In the genomic region with DNA sequence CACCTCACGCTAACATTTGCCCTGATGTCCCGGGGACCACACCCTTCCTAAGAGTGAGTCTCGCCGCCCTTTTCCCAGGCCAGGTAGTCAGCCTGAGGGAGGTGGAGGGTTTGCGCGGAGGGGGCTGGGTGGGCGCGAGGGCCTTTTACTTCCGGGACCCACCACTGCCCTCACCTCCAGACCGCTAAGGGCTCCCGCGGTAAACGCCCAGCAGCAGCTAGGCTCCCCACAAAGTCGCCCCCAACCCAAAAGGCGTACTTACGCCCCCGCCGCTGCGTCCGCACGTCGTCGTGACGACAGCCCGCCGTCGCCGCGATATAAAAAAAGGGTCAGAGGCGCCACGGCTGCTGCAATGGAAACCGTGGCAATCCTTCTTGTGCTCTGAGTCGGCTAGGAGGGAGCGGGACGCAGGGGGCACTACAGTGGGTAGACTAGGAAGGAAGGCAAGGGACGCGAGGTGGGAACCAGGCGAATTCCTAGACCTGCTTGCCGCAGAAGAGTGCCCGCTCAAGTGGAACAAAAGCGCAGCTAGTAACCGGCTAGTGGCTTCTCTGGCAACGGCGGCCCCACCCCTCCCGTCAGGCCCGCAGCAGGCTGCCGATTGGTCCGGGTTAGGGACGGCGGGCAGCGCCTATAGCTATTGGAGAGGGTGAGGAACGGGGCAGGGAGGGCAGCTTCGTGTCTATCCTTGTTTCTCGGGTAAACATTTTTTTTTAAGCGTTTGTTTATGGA, we compare ENCODE assay signal across 8 cellular contexts. TPM values are rescaled to one million over a fixed set of nuclear protein-coding genes. Genes with fewer than 3 reads are reported as not detected.
A peak's percentile ranks its signal among the peaks of the same experiment; 100 is the strongest.
DNase-seq lines count a peak whose midpoint lies in the region; ATAC-seq and TF ChIP-seq lines count a peak whose summit lies in the region.

A gene with protein sequence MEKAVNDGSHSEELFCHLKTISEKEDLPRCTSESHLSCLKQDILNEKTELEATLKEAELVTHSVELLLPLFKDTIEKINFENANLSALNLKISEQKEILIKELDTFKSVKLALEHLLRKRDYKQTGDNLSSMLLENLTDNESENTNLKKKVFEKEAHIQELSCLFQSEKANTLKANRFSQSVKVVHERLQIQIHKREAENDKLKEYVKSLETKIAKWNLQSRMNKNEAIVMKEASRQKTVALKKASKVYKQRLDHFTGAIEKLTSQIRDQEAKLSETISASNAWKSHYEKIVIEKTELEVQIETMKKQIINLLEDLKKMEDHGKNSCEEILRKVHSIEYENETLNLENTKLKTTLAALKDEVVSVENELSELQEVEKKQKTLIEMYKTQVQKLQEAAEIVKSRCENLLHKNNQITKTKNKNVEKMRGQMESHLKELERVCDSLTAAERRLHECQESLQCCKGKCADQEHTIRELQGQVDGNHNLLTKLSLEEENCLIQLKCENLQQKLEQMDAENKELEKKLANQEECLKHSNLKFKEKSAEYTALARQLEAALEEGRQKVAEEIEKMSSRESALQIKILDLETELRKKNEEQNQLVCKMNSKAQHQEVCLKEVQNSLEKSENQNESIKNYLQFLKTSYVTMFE (minus strand): TSS at position 553 of the 732 bp plus-strand sequence. CDS start 9,296 bp downstream, outside the sequence.

- peaks cover 14% of the 10 kb centered on the region for H3K4me1 ChIP-seq in DOHH2 (ENCODE audit: control insufficient read depth, low read length)

- CTCF ChIA-PET in RWPE1 (lab: Yijun Ruan, JAX) = interaction anchor here (1.1 kb wide), 1 partner anchor 104 kb away, joined by 3 read pairs; no protein-coding TSS in a partner anchor

- no peaks in the 10 kb centered on the region for H3K27me3 ChIP-seq in DOHH2 (ENCODE audit: control insufficient read depth, low read length)

- peak within 1 kb of the TSS; percentile 88 for H3K4me3 Mint-ChIP-seq in activated T-helper 17 cell treated with anti-CD3 and anti-CD28 coated beads, Interleukin-2, amount 50 U/mL, for 72 hours
- H3K4me3 Mint-ChIP-seq in naive thymus-derived CD8-positive, alpha-beta T cell = peak within 1 kb of the TSS; percentile 95 to 100 (median 98)

- peak; percentile 13 for DNase-seq in GOT3 (lab: John Stamatoyannopoulos, UW)
- peak; percentile 52 for DNase-seq in LNCaP clone FGC (ENCODE audit: low read depth)
- peak; percentile 87 for DNase-seq in RWPE1 (ENCODE audit: low spot score)
- DNase-seq in fibroblast of gingiva (ENCODE audit: low read depth) = peak; percentile 88
- peak; percentile 80 to 94 (median 88) for DNase-seq in naive thymus-derived CD8-positive, alpha-beta T cell
- DNase-seq in stimulated activated naive CD4-positive, alpha-beta T cell (lab: John Stamatoyannopoulos, UW) = peak; percentile 77 to 91 (median 86)

- POLR2A ChIA-PET in RWPE1 (lab: Yijun Ruan, JAX; ENCODE audit: low non-redundant PET) = interaction anchor here (0.6 to 0.7 kb wide), 2 partner anchors 13 to 142 kb away, joined by 3 to 4 read pairs; no protein-coding TSS in a partner anchor
- POLR2A ChIA-PET in naive thymus-derived CD8-positive, alpha-beta T cell (lab: Charles Lee) = interaction anchor here (0.7 to 2.0 kb wide), 7 partner anchors 10 to 936 kb away, joined by 3 to 32 read pairs (median 3); partner anchors contain the start of genes CLCA2, HS2ST1, SELENOF and SH3GLB1

- no peaks in the 10 kb centered on the region for H3K27me3 Mint-ChIP-seq in activated T-helper 17 cell treated with anti-CD3 and anti-CD28 coated beads, Interleukin-2, amount 50 U/mL, for 72 hours
- H3K27me3 Mint-ChIP-seq in naive thymus-derived CD8-positive, alpha-beta T cell = no peaks in the 10 kb centered on the region

- TF ChIP-seq CTCF in DOHH2 (IDR thresholded peaks at IDR 0.05; ENCODE audit: low read depth, low read length, poor library complexity, severe bottlenecking) (no peak), LNCaP clone FGC (IDR thresholded peaks at IDR 0.05; ENCODE audit: control insufficient read depth, extremely low read depth, insufficient read depth) (no peak), RWPE1 (conservative IDR thresholded peaks at IDR 0.05; ENCODE audit: low read depth) (no peak)

- H3K27ac Mint-ChIP-seq in activated T-helper 17 cell treated with anti-CD3 and anti-CD28 coated beads, Interleukin-2, amount 50 U/mL, for 72 hours = peak within 1 kb of the TSS; percentile 96
- peak within 1 kb of the TSS; percentile 96 to 99 (median 98) for H3K27ac Mint-ChIP-seq in naive thymus-derived CD8-positive, alpha-beta T cell

- H3K27ac ChIP-seq in DOHH2 (ENCODE audit: low read depth, low read length) (peak within 1 kb of the TSS; percentile 42), RWPE1 (peak within 1 kb of the TSS; percentile 78)

- H3K9me2 ChIP-seq in DOHH2 (replicated peaks; ENCODE audit: control insufficient read depth, low read length) = no peaks in the 10 kb centered on the region

- peak; percentile 100 for ATAC-seq in activated T-helper 17 cell treated with anti-CD3 and anti-CD28 coated beads, Interleukin-2, amount 50 U/mL, for 72 hours (replicated peaks)
- ATAC-seq in naive thymus-derived CD8-positive, alpha-beta T cell = peak; percentile 98 to 99

- no peaks in the 10 kb centered on the region for H3K36me3 ChIP-seq in DOHH2 (ENCODE audit: control insufficient read depth, low read length)

- H3K9me3 ChIP-seq in DOHH2 (ENCODE audit: control insufficient read depth, insufficient read depth, low read length) = no peaks in the 10 kb centered on the region

- peak within 1 kb of the TSS; percentile 84 for H3K4me2 ChIP-seq in DOHH2 (ENCODE audit: low read length)

- H3K4me1 Mint-ChIP-seq in activated T-helper 17 cell treated with anti-CD3 and anti-CD28 coated beads, Interleukin-2, amount 50 U/mL, for 72 hours = peaks cover 46% of the 10 kb centered on the region
- H3K4me1 Mint-ChIP-seq in naive thymus-derived CD8-positive, alpha-beta T cell = peaks cover 8 to 53% (median 52%) of the 10 kb centered on the region in 4 donors

- peaks cover 10% of the 10 kb centered on the region for H3K79me2 ChIP-seq in DOHH2 (ENCODE audit: control insufficient read depth, low read length)

- H4K20me1 ChIP-seq in DOHH2 (ENCODE audit: control insufficient read depth, insufficient read depth, low read depth, low read length) = no peaks in the 10 kb centered on the region

- no peaks in the 10 kb centered on the region for H3K9me3 Mint-ChIP-seq in activated T-helper 17 cell treated with anti-CD3 and anti-CD28 coated beads, Interleukin-2, amount 50 U/mL, for 72 hours
- H3K9me3 Mint-ChIP-seq in naive thymus-derived CD8-positive, alpha-beta T cell = no peaks in the 10 kb centered on the region

- no peaks in the 10 kb centered on the region for H3K36me3 Mint-ChIP-seq in activated T-helper 17 cell treated with anti-CD3 and anti-CD28 coated beads, Interleukin-2, amount 50 U/mL, for 72 hours (ENCODE audit: low read depth)
- H3K36me3 Mint-ChIP-seq in naive thymus-derived CD8-positive, alpha-beta T cell = no peaks in the 10 kb centered on the region

- no peaks in the 10 kb centered on the region for H3F3A ChIP-seq in DOHH2 (ENCODE audit: control insufficient read depth, insufficient read depth)

- H3K4me3 ChIP-seq in DOHH2 (ENCODE audit: low read length) (peak within 1 kb of the TSS; percentile 91), LNCaP clone FGC (ENCODE audit: low read depth, low read length) (peak within 1 kb of the TSS; percentile 86)

RNA-seq across cellular contexts. Expression of the gene that starts here (rescaled TPM):
- 10 to 100 TPM; 45.8 to 65.8 TPM for total RNA-seq in activated T-helper 17 cell treated with anti-CD3 and anti-CD28 coated beads, Interleukin-2, amount 50 U/mL, for 72 hours
- 10 to 100 TPM; 44.7 to 47.8 TPM for total RNA-seq in naive thymus-derived CD8-positive, alpha-beta T cell
- 10 to 100 TPM; 21.4 to 32.1 (median 25.4) TPM for polyA plus RNA-seq in naive thymus-derived CD8-positive, alpha-beta T cell

Comparison
In these comparisons a context has a peak if more than half of its experiments do, and no peak if none do; other contexts are left out.
1. Peak in every context shown above with its lines: DNase-seq, ATAC-seq, H3K4me3 ChIP-seq and H3K27ac ChIP-seq.
2. DNase-seq: peak in every context shown above with its lines; median percentile 88 in fibroblast of gingiva; 88 in naive thymus-derived CD8-positive, alpha-beta T cell; 87 in RWPE1; 86 in stimulated activated naive CD4-positive, alpha-beta T cell; 52 in LNCaP clone FGC; 13 in GOT3.